ENCODE assay signal across 31 cellular contexts in genomic region chr1:77200297-77200696, GRCh38.
"Had no signal": no experiment of that assay in that cellular context is flagged by ENCODE, and none has a peak within 500 bp of the region (broad histone marks: within the 10 kb centered on the region; RNA-seq: fewer than 3 reads in every experiment).

No MANE protein-coding gene starts in this region.

- H3K27ac Mint-ChIP-seq: activated CD4-positive, alpha-beta T cell treated with anti-CD3 and anti-CD28 coated beads, Interleukin-2, amount 10 ng/mL, durations not matched to agents 7 days and 5 days; activated CD8-positive, alpha-beta T cell treated with anti-CD3 and anti-CD28 coated beads for 36 hours; activated naive CD8-positive, alpha-beta T cell; activated T-helper 1 cell treated with anti-CD3 and anti-CD28 coated beads, Interleukin-12 subunit alpha, Interleukin-12 subunit beta, Interleukin-2, Interleukin-4 antibody, amounts not matched to agents 30 ng/mL and 10 ng/mL and 1 ng/mL, durations not matched to agents 14 hours and 24 hours and 36 hours; activated T-helper 2 cell treated with anti-CD3 and anti-CD28 coated beads, Interferon-gamma antibody, Interleukin-2, Interleukin-4, amounts not matched to agents 10 μg/mL and 5 μg/mL and 100 μg/mL, durations not matched to agents 14 hours and 24 hours and 36 hours; effector memory CD8-positive, alpha-beta T cell; WTC11 had no signal

- FAIRE-seq: astrocyte, bronchial epithelial cell had no signal

- ATAC-seq: activated CD8-positive, alpha-beta T cell treated with anti-CD3 and anti-CD28 coated beads for 36 hours; effector memory CD8-positive, alpha-beta T cell; WTC11 had no signal

- H3K4me1 Mint-ChIP-seq: activated CD4-positive, alpha-beta T cell treated with anti-CD3 and anti-CD28 coated beads, Interleukin-2, amount 10 ng/mL, durations not matched to agents 7 days and 5 days; WTC11 had no signal

- H3K27ac ChIP-seq: brain microvascular endothelial cell, esophagus squamous epithelium, VCaP had no signal

- DNase-seq: activated CD4-positive, alpha-beta T cell treated with anti-CD3 and anti-CD28 coated beads for 1 hour; activated CD4-positive, alpha-beta T cell treated with anti-CD3 and anti-CD28 coated beads for 4 hours; activated CD4-positive, alpha-beta T cell treated with anti-CD3 and anti-CD28 coated beads, Interleukin-2, amount 10 ng/mL, durations not matched to agents 7 days and 5 days; activated CD4-positive, alpha-beta T cell treated with anti-CD3 and anti-CD28 coated beads, Interleukin-2, amount 50 U/mL, for 4 hours; activated CD8-positive, alpha-beta memory T cell treated with anti-CD3 and anti-CD28 coated beads for 24 hours; activated CD8-positive, alpha-beta T cell treated with anti-CD3 and anti-CD28 coated beads for 36 hours; activated effector memory CD4-positive, alpha-beta T cell treated with anti-CD3 and anti-CD28 coated beads, Interleukin-2, amount 50 U/mL, for 16 hours; activated naive CD4-positive, alpha-beta T cell; activated naive CD4-positive, alpha-beta T cell treated with anti-CD3 and anti-CD28 coated beads, Interleukin-2, amount 50 U/mL, for 16 hours; activated T-cell treated with anti-CD3 and anti-CD28 coated beads, Interleukin-2, amount 50 U/mL, for 48 hours; amniotic stem cell; anterior cingulate cortex; brain microvascular endothelial cell; cortex of kidney; dermis blood vessel endothelial cell; effector CD4-positive, alpha-beta T cell; effector memory CD8-positive, alpha-beta T cell; erythroblast; esophagus squamous epithelium; foreskin melanocyte; head of caudate nucleus; hypothalamus; T-helper 2 cell had no signal

- H3K36me3 ChIP-seq: brain microvascular endothelial cell had no signal

- H3K4me1 ChIP-seq: esophagus squamous epithelium had no signal

- H3K27me3 Mint-ChIP-seq: activated CD4-positive, alpha-beta T cell treated with anti-CD3 and anti-CD28 coated beads, Interleukin-2, amount 10 ng/mL, durations not matched to agents 7 days and 5 days; activated CD8-positive, alpha-beta T cell treated with anti-CD3 and anti-CD28 coated beads for 36 hours; activated naive CD8-positive, alpha-beta T cell; central memory CD8-positive, alpha-beta T cell; effector memory CD8-positive, alpha-beta T cell had no signal

- H3K4me3 ChIP-seq: esophagus squamous epithelium had no signal

- H3K4me3 Mint-ChIP-seq: activated CD4-positive, alpha-beta T cell treated with anti-CD3 and anti-CD28 coated beads, Interleukin-2, amount 10 ng/mL, durations not matched to agents 7 days and 5 days; activated CD8-positive, alpha-beta T cell treated with anti-CD3 and anti-CD28 coated beads for 36 hours; activated naive CD8-positive, alpha-beta T cell; activated T-helper 1 cell treated with anti-CD3 and anti-CD28 coated beads, Interleukin-12 subunit alpha, Interleukin-12 subunit beta, Interleukin-2, Interleukin-4 antibody, amounts not matched to agents 30 ng/mL and 10 ng/mL and 1 ng/mL, durations not matched to agents 14 hours and 24 hours and 36 hours; central memory CD8-positive, alpha-beta T cell; effector memory CD8-positive, alpha-beta T cell; WTC11 had no signal

- H3K9me3 Mint-ChIP-seq: central memory CD8-positive, alpha-beta T cell had no signal
